ENCODE assay signal across 8 cellular contexts in the genomic region with DNA sequence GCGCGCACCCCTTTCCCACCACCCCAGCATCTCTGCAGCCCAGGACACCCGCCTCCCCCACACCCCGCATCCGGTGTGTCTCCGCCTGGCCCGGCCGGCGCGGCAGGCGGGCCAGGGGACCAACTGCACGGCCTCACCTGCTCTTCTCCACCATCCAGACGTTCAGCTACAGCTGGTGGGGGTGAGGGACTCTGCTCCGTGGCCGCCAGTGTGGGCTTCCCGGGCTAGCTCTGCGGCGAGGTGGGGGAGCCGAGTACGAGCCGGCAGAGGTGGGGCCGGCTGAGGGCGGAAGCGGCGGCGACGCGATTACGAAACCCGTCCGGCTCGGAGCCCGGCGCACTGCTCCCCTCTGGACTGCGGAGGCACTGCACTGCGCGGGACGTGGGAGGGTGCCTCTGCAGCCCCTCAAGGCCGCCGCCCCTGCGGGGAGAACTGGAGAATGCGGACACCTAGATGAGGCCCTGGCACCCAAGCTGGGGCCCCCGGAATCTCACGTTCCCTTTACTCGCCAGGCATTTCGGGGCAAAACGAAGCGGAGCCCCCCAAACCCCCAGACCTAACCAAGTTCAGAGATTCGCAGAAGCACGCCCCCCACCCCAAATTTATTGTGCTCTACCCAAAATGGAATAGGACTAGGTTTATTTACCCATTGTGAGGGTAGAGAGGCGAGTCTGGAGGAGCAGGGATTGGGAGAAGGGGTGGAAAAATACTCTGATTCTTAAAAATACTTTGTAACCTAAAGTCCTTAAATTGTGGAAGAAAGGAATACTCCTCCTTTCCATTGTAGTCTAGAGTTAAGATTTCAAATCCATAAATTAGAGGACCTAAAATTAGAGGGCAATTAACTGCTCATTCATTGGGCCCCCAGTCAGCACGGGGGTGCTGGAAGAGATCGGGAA. TPM values are rescaled to one million over a fixed set of nuclear protein-coding genes. Genes with fewer than 3 reads are reported as not detected.
DNase-seq lines count a peak whose midpoint lies in the region; ATAC-seq and TF ChIP-seq lines count a peak whose summit lies in the region.

A gene with protein sequence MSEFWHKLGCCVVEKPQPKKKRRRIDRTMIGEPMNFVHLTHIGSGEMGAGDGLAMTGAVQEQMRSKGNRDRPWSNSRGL (minus strand): TSS at position 281 of the 899 bp plus-strand sequence. CDS start 3,892 bp downstream, outside the sequence.

- no peaks in the 10 kb centered on the region for H3K9me3 Mint-ChIP-seq in CD8-positive, alpha-beta T cell
- H3K9me3 Mint-ChIP-seq in endodermal cell, result no peaks in the 10 kb centered on the region

- peak; percentile 81 for TF ChIP-seq CTCF in CD8-positive, alpha-beta T cell (IDR thresholded peaks at IDR 0.05)
- TF ChIP-seq CTCF in endodermal cell (conservative IDR thresholded peaks at IDR 0.05), result peak; percentile 82

- peak within 1 kb of the TSS; percentile 88 for H3K27ac ChIP-seq in CD8-positive, alpha-beta T cell (ENCODE audit: low read depth, low read length)
- H3K27ac ChIP-seq in endodermal cell (ENCODE audit: low read depth, low read length) (peak within 1 kb of the TSS; percentile 93), mesodermal cell (ENCODE audit: low read depth, low read length, severe bottlenecking) (peak within 1 kb of the TSS; percentile 94)

- peak; percentile 72 to 91 (median 85) for DNase-seq in CD8-positive, alpha-beta T cell
- DNase-seq in HK-2 (ENCODE audit: unreplicated experiment) (peak; percentile 82), NOMO-1 treated with DMSO at 0.1 percent for 48 hours (lab: John Stamatoyannopoulos, UW; ENCODE audit: unreplicated experiment) (peak; percentile 83), endodermal cell (peak; percentile 93)
- DNase-seq in activated CD8-positive, alpha-beta memory T cell treated with anti-CD3 and anti-CD28 coated beads for 4 hours (ENCODE audit: low read depth in 2 of 2), result peak; percentile 59 to 70
- DNase-seq in stimulated activated CD8-positive, alpha-beta memory T cell treated with anti-CD3 and anti-CD28 coated beads, Interleukin-15, amount 100 ng/mL, for 48 hours (ENCODE audit: low read depth in 2 of 2), result peak; percentile 84

- CTCF ChIA-PET in CD8-positive, alpha-beta T cell (lab: Charles Lee), result interaction anchor here (0.6 to 12.2 kb wide), 13 partner anchors 8 to 99 kb away, joined by 3 to 99 read pairs (median 5); a partner anchor contains a TSS

- peak within 1 kb of the TSS; percentile 98 for H3K27ac Mint-ChIP-seq in CD8-positive, alpha-beta T cell
- peak within 1 kb of the TSS; percentile 89 for H3K27ac Mint-ChIP-seq in endodermal cell

- intact Hi-C loops in CD8-positive, alpha-beta T cell (cut with DNase I, micrococcal nuclease), result loop anchor here (1.0 to 5.0 kb wide), 9 partner anchors 11 to 792 kb away; a partner anchor contains a TSS

- peak within 1 kb of the TSS; percentile 99 for H3K4me3 Mint-ChIP-seq in CD8-positive, alpha-beta T cell
- H3K4me3 Mint-ChIP-seq in endodermal cell, result peak within 1 kb of the TSS; percentile 94

- peaks cover 26% of the 10 kb centered on the region for H3K4me1 ChIP-seq in CD8-positive, alpha-beta T cell (ENCODE audit: insufficient read depth, low read length)
- H3K4me1 ChIP-seq in endodermal cell (ENCODE audit: control insufficient read depth, insufficient read depth, low read length) (no peaks in the 10 kb centered on the region), mesodermal cell (ENCODE audit: control insufficient read depth, insufficient read depth, low read length, poor library complexity, severe bottlenecking) (peaks cover 31% of the 10 kb centered on the region)

- peak within 1 kb of the TSS; percentile 87 for H3K9ac ChIP-seq in endodermal cell (ENCODE audit: extremely low read depth, low read length, poor library complexity, severe bottlenecking)

- H3K36me3 ChIP-seq in CD8-positive, alpha-beta T cell (ENCODE audit: insufficient read depth, low read length), result peaks cover 14% of the 10 kb centered on the region
- peaks cover 44% of the 10 kb centered on the region for H3K36me3 ChIP-seq in endodermal cell (ENCODE audit: control insufficient read depth, insufficient read depth, low read length)
- peaks cover 63% of the 10 kb centered on the region for H3K36me3 ChIP-seq in mesodermal cell (ENCODE audit: control insufficient read depth, insufficient read depth, low read length)

- peak within 1 kb of the TSS; percentile 90 for H3K4me3 ChIP-seq in CD8-positive, alpha-beta T cell (ENCODE audit: low read depth, low read length)
- peak within 1 kb of the TSS; percentile 89 for H3K4me3 ChIP-seq in endodermal cell (ENCODE audit: low read length)
- H3K4me3 ChIP-seq in mesodermal cell (ENCODE audit: extremely low read depth, insufficient read depth, low read length, poor library complexity, severe bottlenecking), result peak within 1 kb of the TSS; percentile 98

- POLR2A ChIA-PET in CD8-positive, alpha-beta T cell (lab: Charles Lee), result interaction anchor here (0.8 to 7.6 kb wide), 7 partner anchors 11 to 98 kb away, joined by 3 to 122 read pairs (median 5); a partner anchor contains a TSS

- WGBS in endodermal cell (ENCODE audit: insufficient coverage in 1 of 2, insufficient read length in 1 of 2), 2 experiments, result 0% methylated on average over 13 to 53 of the region's 53 CpGs
- WGBS in mesodermal cell (ENCODE audit: insufficient coverage in 2 of 2), 2 experiments, result 0% methylated on average over 35 to 41 of the region's 53 CpGs

- no peaks in the 10 kb centered on the region for H3K27me3 ChIP-seq in CD8-positive, alpha-beta T cell (ENCODE audit: insufficient read depth, low read length)
- H3K27me3 ChIP-seq in endodermal cell (ENCODE audit: control insufficient read depth, insufficient read depth, low read length, poor library complexity, severe bottlenecking), result no peaks in the 10 kb centered on the region

- peaks cover 53% of the 10 kb centered on the region for H3K4me1 Mint-ChIP-seq in CD8-positive, alpha-beta T cell (ENCODE audit: low read depth)
- H3K4me1 Mint-ChIP-seq in endodermal cell, result peaks cover 35% of the 10 kb centered on the region

- H3K9me3 ChIP-seq in CD8-positive, alpha-beta T cell (ENCODE audit: low read length), result no peaks in the 10 kb centered on the region
- H3K9me3 ChIP-seq in endodermal cell (ENCODE audit: control insufficient read depth, low read length) (no peaks in the 10 kb centered on the region), mesodermal cell (ENCODE audit: control insufficient read depth, low read length) (no peaks in the 10 kb centered on the region)

- H3K27me3 Mint-ChIP-seq in CD8-positive, alpha-beta T cell (ENCODE audit: low read depth), result no peaks in the 10 kb centered on the region
- no peaks in the 10 kb centered on the region for H3K27me3 Mint-ChIP-seq in endodermal cell (ENCODE audit: insufficient read depth)

- peak; percentile 75 for ATAC-seq in CD8-positive, alpha-beta T cell
- ATAC-seq in GM19438 (IDR thresholded peaks at IDR 0.05; ENCODE audit: low read depth, unreplicated experiment), result peak; percentile 78

- peaks cover 47% of the 10 kb centered on the region for H3K36me3 Mint-ChIP-seq in CD8-positive, alpha-beta T cell
- H3K36me3 Mint-ChIP-seq in endodermal cell (ENCODE audit: low read depth), result peaks cover 37% of the 10 kb centered on the region

RNA-seq across cellular contexts. Expression of the gene that starts here (rescaled TPM):
- total RNA-seq in CD8-positive, alpha-beta T cell, result 100 to 1,000 TPM; 275 to 282 TPM
- 10 to 100 TPM; 69.8 to 74.5 TPM for total RNA-seq in endodermal cell
- 70.5 TPM for polyA plus RNA-seq in endodermal cell (2013, experiment 1 of 2)
- 65.0 TPM for polyA plus RNA-seq in endodermal cell (2013, experiment 2 of 2)
- 92.9 TPM for polyA plus RNA-seq in mesodermal cell (2013, experiment 1 of 2)
- polyA plus RNA-seq in mesodermal cell (2013, experiment 2 of 2), result 82.5 TPM

Comparison
In these comparisons a context has a peak if more than half of its experiments do, and no peak if none do; other contexts are left out.
1. Peak in every context shown above with its lines: DNase-seq, ATAC-seq, H3K4me3 ChIP-seq and H3K27ac ChIP-seq.